ENCODE assay signal across 21 cellular contexts in the genomic region with DNA sequence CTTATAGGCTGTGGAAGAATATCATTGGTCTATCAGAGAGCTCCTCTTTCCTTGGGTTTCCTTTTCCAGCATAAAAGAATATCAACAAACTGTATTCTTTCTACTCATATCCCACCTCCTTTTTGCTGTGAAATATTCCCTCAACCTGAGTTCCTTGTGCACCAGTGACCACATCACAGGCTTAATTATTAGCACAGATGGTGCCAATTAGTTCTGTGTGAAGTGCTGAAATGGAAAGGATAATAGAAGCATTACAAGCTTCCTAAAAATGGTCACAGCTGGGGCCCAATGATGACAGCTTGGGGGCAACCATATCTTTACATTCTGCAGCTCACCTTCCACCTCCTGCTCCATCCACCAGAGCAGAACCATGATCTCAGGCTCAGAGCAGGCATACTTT.
"Had no signal": no experiment of that assay in that cellular context is flagged by ENCODE, and none has a peak within 500 bp of the region (broad histone marks: within the 10 kb centered on the region; RNA-seq: fewer than 3 reads in every experiment).

No MANE protein-coding gene starts in this region.

- H3K9me3 Mint-ChIP-seq: activated B cell treated with CpG ODN at 0.5 μM for 24 hours; activated naive CD8-positive, alpha-beta T cell treated with anti-CD3 and anti-CD28 coated beads for 36 hours; activated T-cell treated with anti-CD3 and anti-CD28 coated beads, Interleukin-2, amount 50 U/mL, for 72 hours; central memory CD8-positive, alpha-beta T cell; dendritic cell treated with granulocyte-macrophage colony-stimulating factor and Interleukin-4, amounts not matched to agents 40 ng/mL and 50 ng/mL, for 4 days; effector memory CD8-positive, alpha-beta T cell; nephron had no signal

- DNase-seq: activated B cell treated with CpG ODN at 0.5 μM for 24 hours; activated CD4-positive, alpha-beta T cell treated with anti-CD3 and anti-CD28 coated beads for 48 hours; activated CD8-positive, alpha-beta memory T cell treated with anti-CD3 and anti-CD28 coated beads, Interleukin-2, amount 50 U/mL, for 48 hours; activated gamma-delta T cell; activated naive CD8-positive, alpha-beta T cell treated with anti-CD3 and anti-CD28 coated beads for 36 hours; activated T-cell treated with anti-CD3 and anti-CD28 coated beads, Interleukin-2, amount 50 U/mL, for 72 hours; brain microvascular endothelial cell; effector memory CD8-positive, alpha-beta T cell; heart right ventricle; left cardiac atrium; lower lobe of right lung; occipital lobe; right cardiac atrium; stimulated activated CD4-positive, alpha-beta T cell treated with anti-CD3 and anti-CD28 coated beads, Interleukin-15, amount 100 ng/mL, for 24 hours; stimulated activated CD4-positive, alpha-beta T cell treated with anti-CD3 and anti-CD28 coated beads, Interleukin-4, amount 100 ng/mL, for 1 hour; stimulated activated naive CD4-positive, alpha-beta T cell; tibial artery; uterus had no signal

- ATAC-seq: effector memory CD8-positive, alpha-beta T cell; heart right ventricle; left cardiac atrium; lower lobe of right lung; right cardiac atrium had no signal

- H3K4me1 Mint-ChIP-seq: activated B cell treated with CpG ODN at 0.5 μM for 24 hours; activated naive CD8-positive, alpha-beta T cell treated with anti-CD3 and anti-CD28 coated beads for 36 hours; central memory CD8-positive, alpha-beta T cell; nephron had no signal

- H3K27me3 Mint-ChIP-seq: activated B cell treated with CpG ODN at 0.5 μM for 24 hours; activated naive CD8-positive, alpha-beta T cell treated with anti-CD3 and anti-CD28 coated beads for 36 hours; central memory CD8-positive, alpha-beta T cell; dendritic cell treated with granulocyte-macrophage colony-stimulating factor and Interleukin-4, amounts not matched to agents 40 ng/mL and 50 ng/mL, for 4 days; effector memory CD8-positive, alpha-beta T cell had no signal

- H3K27ac Mint-ChIP-seq: activated B cell treated with CpG ODN at 0.5 μM for 24 hours; activated naive CD8-positive, alpha-beta T cell treated with anti-CD3 and anti-CD28 coated beads for 36 hours; dendritic cell treated with granulocyte-macrophage colony-stimulating factor and Interleukin-4, amounts not matched to agents 40 ng/mL and 50 ng/mL, for 4 days; effector memory CD8-positive, alpha-beta T cell; nephron had no signal

- H3K36me3 Mint-ChIP-seq: activated naive CD8-positive, alpha-beta T cell treated with anti-CD3 and anti-CD28 coated beads for 36 hours had no signal

- H3K4me3 Mint-ChIP-seq: activated B cell treated with CpG ODN at 0.5 μM for 24 hours; activated naive CD8-positive, alpha-beta T cell treated with anti-CD3 and anti-CD28 coated beads for 36 hours; activated T-cell treated with anti-CD3 and anti-CD28 coated beads, Interleukin-2, amount 50 U/mL, for 72 hours; central memory CD8-positive, alpha-beta T cell; dendritic cell treated with granulocyte-macrophage colony-stimulating factor and Interleukin-4, amounts not matched to agents 40 ng/mL and 50 ng/mL, for 4 days; effector memory CD8-positive, alpha-beta T cell; nephron had no signal
